17 cellular contexts compared by ENCODE assay signal in the genomic region with DNA sequence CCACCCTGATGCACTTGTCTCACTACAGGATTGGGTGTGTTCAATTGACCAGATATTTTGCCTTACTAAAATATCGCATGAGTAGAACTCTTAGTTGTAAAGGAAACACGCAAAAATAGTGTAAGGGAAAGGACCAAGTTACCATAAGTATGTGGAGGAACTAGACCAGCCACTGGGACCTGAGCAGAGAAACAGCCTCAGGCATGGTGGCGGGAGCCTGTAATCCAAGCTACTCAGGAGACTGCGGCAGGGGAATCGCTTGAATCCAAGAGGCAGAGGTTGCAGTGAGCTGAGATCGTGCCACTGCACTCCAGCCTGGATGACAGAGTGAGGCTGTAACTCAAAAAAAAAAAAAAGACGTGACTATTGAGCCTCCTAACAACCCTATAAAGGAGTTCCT.
DNase-seq lines count a peak whose midpoint lies in the region; TF ChIP-seq lines count a peak whose summit lies in the region.
"Had no signal": no experiment of that assay in that cellular context is flagged by ENCODE, and none has a peak within 500 bp of the region (broad histone marks: within the 10 kb centered on the region; RNA-seq: fewer than 3 reads in every experiment).

No MANE protein-coding gene starts in this region.

- H3K27ac ChIP-seq in PC-9: peak overlapping the region; percentile 57
- peak overlapping the region; percentile 42 for H3K27ac ChIP-seq in smooth muscle cell (ENCODE audit: low read depth)
- H3K27ac ChIP-seq: HL-60 had no signal

- CTCF ChIA-PET in PC-9 (lab: Charles Lee): interaction anchor here (0.6 kb wide), 1 partner anchor 13 kb away, joined by 3 read pairs; no protein-coding TSS in a partner anchor

- H3K9me2 ChIP-seq in PC-9 (ENCODE audit: insufficient read depth): no peaks in the 10 kb centered on the region

- H3K79me2 ChIP-seq in PC-9 (ENCODE audit: low read depth): no peaks in the 10 kb centered on the region
- no peaks in the 10 kb centered on the region for H3K79me2 ChIP-seq in smooth muscle cell (ENCODE audit: low read depth)

- H3K9me3 ChIP-seq in PC-9 (ENCODE audit: insufficient read depth, low read depth): peaks cover 16% of the 10 kb centered on the region; the same call in 1 of the 2 replicates
- no peaks in the 10 kb centered on the region for H3K9me3 ChIP-seq in smooth muscle cell (replicated peaks; ENCODE audit: low read depth)
- H3K9me3 ChIP-seq: BE2C had no signal

- H2AFZ ChIP-seq in PC-9: no peak overlapping the region
- H2AFZ ChIP-seq in smooth muscle cell (ENCODE audit: low read depth): no peak overlapping the region

- POLR2A ChIA-PET in PC-9 (lab: Charles Lee; ENCODE audit: unreplicated experiment): interaction anchor here (0.6 to 1.1 kb wide), 3 partner anchors 13 to 919 kb away, joined by 6 to 21 read pairs (median 10); no protein-coding TSS in a partner anchor

- H3K4me2 ChIP-seq in PC-9: peak overlapping the region; percentile 53
- H3K4me2 ChIP-seq in smooth muscle cell: no peak overlapping the region

- H3K27ac Mint-ChIP-seq in mesothelial cell of epicardium: peak overlapping the region; percentile 3
- H3K27ac Mint-ChIP-seq: CD14-positive monocyte; CD8-positive, alpha-beta T cell; HFFc6 had no signal

- 65% methylated on average over 7 of the region's 7 CpGs for WGBS in smooth muscle cell (ENCODE audit: low lambda C conversion rate)

- DNase-seq in ELF-1 (ENCODE audit: low read depth, low spot score) (peak; percentile 85), PC-9 (peak; percentile 65 to 84), mesothelial cell of epicardium (ENCODE audit: low spot score in 2 of 2, unreplicated experiment in 2 of 2) (no peak), smooth muscle cell (lab: John Stamatoyannopoulos, UW; ENCODE audit: unreplicated experiment) (no peak), superior temporal gyrus (ENCODE audit: extremely low spot score) (no peak), GM03348 (ENCODE audit: low spot score) (no peak)
- DNase-seq in activated CD4-positive, alpha-beta T cell treated with anti-CD3 and anti-CD28 coated beads, Interleukin-2, amount 50 U/mL, for 4 hours: no peak
- DNase-seq: BE2C; CD8-positive, alpha-beta T cell; COR-L47; DMS153; DMS79 treated with DMSO at 0.1 percent for 48 hours; GDM1; HCEC 1CT; HFFc6 had no signal

- H3K9me3 Mint-ChIP-seq in mesothelial cell of epicardium: peaks cover 18% of the 10 kb centered on the region

- TF ChIP-seq CTCF in PC-9 (conservative IDR thresholded peaks at IDR 0.05) (no peak), mesothelial cell of epicardium (IDR thresholded peaks at IDR 0.05; ENCODE audit: unreplicated experiment) (no peak), smooth muscle cell (IDR thresholded peaks at IDR 0.05; ENCODE audit: borderline replicate concordance, insufficient read depth, poor library complexity, severe bottlenecking) (no peak)

- no peak overlapping the region for H3K4me3 Mint-ChIP-seq in mesothelial cell of epicardium
- H3K4me3 Mint-ChIP-seq: CD14-positive monocyte; CD8-positive, alpha-beta T cell; HFFc6 had no signal

- BruUV-seq in PC-9 (replicated peaks; lab: Mats Ljungman, UMichigan): no TSS peak

- H3K36me3 Mint-ChIP-seq in mesothelial cell of epicardium: peaks cover 4% of the 10 kb centered on the region
- H3K36me3 Mint-ChIP-seq: CD14-positive monocyte had no signal

- no peak overlapping the region for H3K4me3 ChIP-seq in PC-9
- no peak overlapping the region for H3K4me3 ChIP-seq in smooth muscle cell

- H3K27me3 ChIP-seq in PC-9 (ENCODE audit: insufficient read depth, low read depth) (no peaks in the 10 kb centered on the region), smooth muscle cell (ENCODE audit: low read depth) (no peaks in the 10 kb centered on the region)
- H3K27me3 ChIP-seq: BE2C had no signal

- intact Hi-C loops in PC-9 (cut with micrococcal nuclease; ENCODE audit: unreplicated experiment): no loop called here

- no peaks in the 10 kb centered on the region for H3K36me3 ChIP-seq in PC-9 (ENCODE audit: low read depth)
- H3K36me3 ChIP-seq in smooth muscle cell (ENCODE audit: low read depth): no peaks in the 10 kb centered on the region
- H3K36me3 ChIP-seq: BE2C had no signal

- no peak overlapping the region for H3K9ac ChIP-seq in smooth muscle cell (ENCODE audit: low read depth)

- H4K20me1 ChIP-seq in PC-9 (ENCODE audit: insufficient read depth): no peaks in the 10 kb centered on the region
- H4K20me1 ChIP-seq in smooth muscle cell (ENCODE audit: low read depth): no peaks in the 10 kb centered on the region

- H3F3A ChIP-seq in PC-9 (ENCODE audit: insufficient read depth, low read depth): peaks cover 11% of the 10 kb centered on the region; the same call in 1 of the 2 replicates
- no peaks in the 10 kb centered on the region for H3F3A ChIP-seq in smooth muscle cell (ENCODE audit: low read depth)

- H3K4me1 ChIP-seq in PC-9 (replicated peaks; ENCODE audit: insufficient read depth) (peaks cover 20% of the 10 kb centered on the region), smooth muscle cell (ENCODE audit: low read depth) (peaks cover 8% of the 10 kb centered on the region)
- H3K4me1 ChIP-seq: BE2C had no signal

- no peaks in the 10 kb centered on the region for H3K27me3 Mint-ChIP-seq in mesothelial cell of epicardium (ENCODE audit: low read depth)

- H3K4me1 Mint-ChIP-seq in mesothelial cell of epicardium: peaks cover 41% of the 10 kb centered on the region

Comparison
In these comparisons a context has a peak if more than half of its experiments do, and no peak if none do; other contexts are left out.
1. DNase-seq: peak in ELF-1 (single experiment) and PC-9 (2 of 2); none in mesothelial cell of epicardium (0 of 2), smooth muscle cell (single experiment), activated CD4-positive, alpha-beta T cell treated with anti-CD3 and anti-CD28 coated beads, Interleukin-2, amount 50 U/mL, for 4 hours (0 of 2), superior temporal gyrus (single experiment) and GM03348 (single experiment).